8 cellular contexts compared by ENCODE assay signal in the genomic region with DNA sequence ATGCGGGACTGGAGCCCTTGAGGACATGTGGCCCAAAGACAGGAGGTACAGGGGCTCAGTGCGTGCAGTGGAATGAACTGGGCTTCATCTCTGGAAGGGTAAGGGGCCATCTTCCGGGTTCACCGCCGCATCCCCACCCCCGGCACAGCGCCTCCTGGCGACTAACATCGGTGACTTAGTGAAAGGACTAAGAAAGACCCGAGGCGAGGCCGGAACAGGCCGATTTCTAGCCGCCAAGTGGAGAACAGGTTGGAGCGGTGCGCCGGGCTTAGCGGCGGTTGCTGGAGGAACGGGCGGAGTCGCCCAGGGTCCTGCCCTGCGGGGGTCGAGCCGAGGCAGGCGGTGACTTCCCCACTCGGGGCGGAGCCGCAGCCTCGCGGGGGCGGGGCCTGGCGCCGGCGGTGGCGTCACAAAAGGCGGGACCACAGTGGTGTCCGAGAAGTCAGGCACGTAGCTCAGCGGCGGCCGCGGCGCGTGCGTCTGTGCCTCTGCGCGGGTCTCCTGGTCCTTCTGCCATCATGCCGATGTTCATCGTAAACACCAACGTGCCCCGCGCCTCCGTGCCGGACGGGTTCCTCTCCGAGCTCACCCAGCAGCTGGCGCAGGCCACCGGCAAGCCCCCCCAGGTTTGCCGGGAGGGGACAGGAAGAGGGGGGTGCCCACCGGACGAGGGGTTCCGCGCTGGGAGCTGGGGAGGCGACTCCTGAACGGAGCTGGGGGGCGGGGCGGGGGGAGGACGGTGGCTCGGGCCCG. TPM values are rescaled to one million over a fixed set of nuclear protein-coding genes. Genes with fewer than 3 reads are reported as not detected.
DNase-seq lines count a peak whose midpoint lies in the region; TF ChIP-seq lines count a peak whose summit lies in the region.

A gene (plus strand): TSS at position 427 of the 753 bp plus-strand sequence. CDS start 92 bp downstream, at position 519.

- in situ Hi-C loops in HAP-1 (cut with MboI; ENCODE audit: low sequenced_read_pairs): no loop called here

- peak within 1 kb of the TSS; percentile 66 for H2AFZ ChIP-seq in neural cell (ENCODE audit: low read depth, low read length)

- no peaks in the 10 kb centered on the region for H3F3A ChIP-seq in neural cell (ENCODE audit: insufficient read depth, low read length, poor library complexity, severe bottlenecking)

- TF ChIP-seq CTCF in fibroblast of villous mesenchyme (IDR thresholded peaks at IDR 0.05; ENCODE audit: insufficient read depth, low read depth, low read length) (peak; percentile 75), neural cell (IDR thresholded peaks at IDR 0.05; ENCODE audit: poor library complexity, severe bottlenecking) (peak; percentile 98), stomach (IDR thresholded peaks at IDR 0.05) (peak in 5 of 7 experiments; percentile 50 to 78 (median 72))

- DNase-seq in GF-D8 (lab: John Stamatoyannopoulos, UW): peak; percentile 88
- DNase-seq in HAP-1 (ENCODE audit: low spot score in 2 of 2): peak; percentile 94 to 98
- DNase-seq in MG63: peak; percentile 94
- DNase-seq in SIG-M5 (lab: John Stamatoyannopoulos, UW): peak; percentile 85
- DNase-seq in activated gamma-delta T cell (lab: John Stamatoyannopoulos, UW): peak; percentile 93
- peak; percentile 93 for DNase-seq in fibroblast of villous mesenchyme (ENCODE audit: low read depth)
- peak; percentile 97 for DNase-seq in stomach

- peak in 2 of 4 donors; percentile 58 to 86 for TF ChIP-seq POLR2A in stomach (IDR thresholded peaks at IDR 0.05)

- H3K27me3 ChIP-seq in HAP-1 (ENCODE audit: low read depth) (no peaks in the 10 kb centered on the region), MG63 (no peaks in the 10 kb centered on the region), neural cell (ENCODE audit: insufficient read depth, low read depth, low read length) (no peaks in the 10 kb centered on the region), stomach (no peaks in the 10 kb centered on the region)

- TF ChIP-seq EP300 in neural cell (conservative IDR thresholded peaks at IDR 0.05; ENCODE audit: poor library complexity, severe bottlenecking) (peak; percentile 53), stomach (IDR thresholded peaks at IDR 0.05) (no peak)

- peak within 1 kb of the TSS; percentile 64 for H3K4me2 ChIP-seq in neural cell (ENCODE audit: low read length)

- H3K4me1 ChIP-seq in HAP-1 (peaks cover 10% of the 10 kb centered on the region), stomach (peaks cover 19 to 44% (median 40%) of the 10 kb centered on the region in 4 donors)

- peak within 1 kb of the TSS; percentile 96 for H3K9ac ChIP-seq in neural cell (ENCODE audit: low read length)

- 0% methylated on average over 29 to 71 of the region's 71 CpGs for WGBS in stomach, 5 donors

- no peaks in the 10 kb centered on the region for H3K9me3 ChIP-seq in HAP-1
- no peaks in the 10 kb centered on the region for H3K9me3 ChIP-seq in MG63
- no peaks in the 10 kb centered on the region for H3K9me3 ChIP-seq in neural cell (ENCODE audit: low read length)
- H3K9me3 ChIP-seq in stomach: no peaks in the 10 kb centered on the region

- H3K4me3 ChIP-seq in HAP-1 (peak within 1 kb of the TSS; percentile 89), MG63 (peak within 1 kb of the TSS; percentile 86), fibroblast of villous mesenchyme (ENCODE audit: low read depth, low read length) (peak within 1 kb of the TSS; percentile 75), neural cell (ENCODE audit: low read length) (peak within 1 kb of the TSS; percentile 90), stomach (peak within 1 kb of the TSS; percentile 63 to 79 (median 74))

- H3K79me2 ChIP-seq in neural cell (replicated peaks; ENCODE audit: insufficient read depth, low read length): no peaks in the 10 kb centered on the region

- intact Hi-C loops in stomach (cut with DNase I; ENCODE audit: low total_unique reads): no loop called here

- TF ChIP-seq RAD21 in neural cell (conservative IDR thresholded peaks at IDR 0.05): peak; percentile 62

- H3K27ac ChIP-seq in neural cell (ENCODE audit: low read length) (peak within 1 kb of the TSS; percentile 92), stomach (peak within 1 kb of the TSS; percentile 95 to 99 (median 97))

- H4K20me1 ChIP-seq in neural cell (ENCODE audit: insufficient read depth): no peaks in the 10 kb centered on the region

- H3K9me2 ChIP-seq in neural cell (ENCODE audit: insufficient read depth, low read length): no peaks in the 10 kb centered on the region

- H3K36me3 ChIP-seq in HAP-1 (replicated peaks): peaks cover 34% of the 10 kb centered on the region
- H3K36me3 ChIP-seq in MG63: peaks cover 31% of the 10 kb centered on the region
- no peaks in the 10 kb centered on the region for H3K36me3 ChIP-seq in neural cell (ENCODE audit: insufficient read depth, low read length)
- peaks cover 19 to 24% (median 22%) of the 10 kb centered on the region in 4 donors for H3K36me3 ChIP-seq in stomach

TF ChIP-seq in neural cell, 6 proteins besides CTCF, POLR2A, EP300 and RAD21:
- peak; percentile 97 for TF ChIP-seq POLR2AphosphoS5 (IDR thresholded peaks at IDR 0.05)
- peak; percentile 86 for TF ChIP-seq TAF1 (IDR thresholded peaks at IDR 0.05; ENCODE audit: low read depth)
- TF ChIP-seq EZH2 (IDR thresholded peaks at IDR 0.05; ENCODE audit: borderline replicate concordance, insufficient read depth, low read length, poor library complexity, severe bottlenecking): no peak
- TF ChIP-seq MXI1 (conservative IDR thresholded peaks at IDR 0.05; ENCODE audit: poor library complexity, severe bottlenecking): peak; percentile 33
- TF ChIP-seq SMC3 (conservative IDR thresholded peaks at IDR 0.05; ENCODE audit: poor library complexity): peak; percentile 80
- TF ChIP-seq, protein P1, sequence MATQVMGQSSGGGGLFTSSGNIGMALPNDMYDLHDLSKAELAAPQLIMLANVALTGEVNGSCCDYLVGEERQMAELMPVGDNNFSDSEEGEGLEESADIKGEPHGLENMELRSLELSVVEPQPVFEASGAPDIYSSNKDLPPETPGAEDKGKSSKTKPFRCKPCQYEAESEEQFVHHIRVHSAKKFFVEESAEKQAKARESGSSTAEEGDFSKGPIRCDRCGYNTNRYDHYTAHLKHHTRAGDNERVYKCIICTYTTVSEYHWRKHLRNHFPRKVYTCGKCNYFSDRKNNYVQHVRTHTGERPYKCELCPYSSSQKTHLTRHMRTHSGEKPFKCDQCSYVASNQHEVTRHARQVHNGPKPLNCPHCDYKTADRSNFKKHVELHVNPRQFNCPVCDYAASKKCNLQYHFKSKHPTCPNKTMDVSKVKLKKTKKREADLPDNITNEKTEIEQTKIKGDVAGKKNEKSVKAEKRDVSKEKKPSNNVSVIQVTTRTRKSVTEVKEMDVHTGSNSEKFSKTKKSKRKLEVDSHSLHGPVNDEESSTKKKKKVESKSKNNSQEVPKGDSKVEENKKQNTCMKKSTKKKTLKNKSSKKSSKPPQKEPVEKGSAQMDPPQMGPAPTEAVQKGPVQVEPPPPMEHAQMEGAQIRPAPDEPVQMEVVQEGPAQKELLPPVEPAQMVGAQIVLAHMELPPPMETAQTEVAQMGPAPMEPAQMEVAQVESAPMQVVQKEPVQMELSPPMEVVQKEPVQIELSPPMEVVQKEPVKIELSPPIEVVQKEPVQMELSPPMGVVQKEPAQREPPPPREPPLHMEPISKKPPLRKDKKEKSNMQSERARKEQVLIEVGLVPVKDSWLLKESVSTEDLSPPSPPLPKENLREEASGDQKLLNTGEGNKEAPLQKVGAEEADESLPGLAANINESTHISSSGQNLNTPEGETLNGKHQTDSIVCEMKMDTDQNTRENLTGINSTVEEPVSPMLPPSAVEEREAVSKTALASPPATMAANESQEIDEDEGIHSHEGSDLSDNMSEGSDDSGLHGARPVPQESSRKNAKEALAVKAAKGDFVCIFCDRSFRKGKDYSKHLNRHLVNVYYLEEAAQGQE (IDR thresholded peaks at IDR 0.05; ENCODE audit: borderline replicate concordance): peak; percentile 59

RNA-seq across cellular contexts. Expression of the gene that starts here (rescaled TPM):
- 527 and 1,011 TPM in 2 replicates for total RNA-seq in MG63 (2014; rRNA removed; shearing (Covaris generic); ENCODE audit: low replicate concordance)
- 133 and 161 TPM in 2 replicates for total RNA-seq in fibroblast of villous mesenchyme
- polyA plus RNA-seq in neural cell: 369 and 421 TPM in 2 replicates
- polyA minus RNA-seq in neural cell: 79.4 and 96.2 TPM in 2 replicates
- 100 to 1,000 TPM in 4 of 5 donors, 10 to 100 TPM in 1; 59.5 to 293 (median 214) TPM for total RNA-seq in stomach
- polyA plus RNA-seq in stomach: 100 to 1,000 TPM; 496 to 940 (median 891) TPM

Comparison
In these comparisons a context has a peak if more than half of its experiments do, and no peak if none do; other contexts are left out.
1. Peak in every context shown above with its lines: DNase-seq, H3K4me3 ChIP-seq and H3K27ac ChIP-seq.